1 cellular context compared by ENCODE assay signal in genomic region chr3:119304201-119304713, GRCh38.
TF ChIP-seq lines count a peak whose summit lies in the region.

No MANE protein-coding gene starts in this region.

TF ChIP-seq in HCT116, 20 proteins besides CTCF, POLR2A, EP300 and RAD21 (continued from another document):
- TF ChIP-seq REST (IDR thresholded peaks at IDR 0.05; ENCODE audit: low read depth): no peak
